Comparison of ENCODE assay signal across 7 cellular contexts in the genomic region with DNA sequence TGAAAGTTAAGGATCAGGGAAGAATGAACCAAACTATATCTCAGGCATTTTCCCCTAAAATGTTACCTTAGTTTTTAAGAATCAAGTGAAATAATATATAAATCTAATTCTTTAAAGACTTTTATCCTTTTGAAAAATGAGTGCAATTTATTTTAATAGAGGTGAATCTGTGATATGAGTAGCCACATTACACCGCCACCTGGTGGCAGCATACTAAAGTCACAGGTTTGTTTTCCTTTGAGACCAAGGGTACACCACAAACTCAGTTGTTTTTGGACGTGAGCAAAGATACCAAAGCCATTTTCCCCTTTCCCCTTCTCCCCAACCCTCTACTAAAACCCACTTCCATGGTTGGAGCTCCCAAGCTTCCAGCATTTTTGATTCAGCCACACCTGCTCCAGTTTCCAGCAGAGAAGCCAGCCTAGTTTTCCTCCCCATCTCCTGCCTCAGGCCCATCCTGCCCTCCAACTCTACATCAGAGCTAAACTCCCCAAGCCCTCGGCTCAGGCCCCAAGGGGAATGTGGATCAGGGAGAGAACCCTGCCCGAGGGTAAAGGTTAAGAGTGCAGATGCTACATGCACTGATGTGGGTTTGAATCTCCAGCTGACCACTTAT. TPM values are rescaled to one million over a fixed set of nuclear protein-coding genes. Genes with fewer than 3 reads are reported as not detected.
A peak's percentile ranks its signal among the peaks of the same experiment; 100 is the strongest.
DNase-seq lines count a peak whose midpoint lies in the region; ATAC-seq, FAIRE-seq and TF ChIP-seq lines count a peak whose summit lies in the region.

No MANE protein-coding gene starts in this region.

- no peak for TF ChIP-seq EP300 in HepG2 (IDR thresholded peaks at IDR 0.05; ENCODE audit: low read depth in 2 of 2, low read length in 2 of 2)
- no peak for TF ChIP-seq EP300 in HepG2 (CRISPR knock-in tag; IDR thresholded peaks at IDR 0.05; ENCODE audit: borderline replicate concordance)

- H3K4me1 Mint-ChIP-seq in central memory CD8-positive, alpha-beta T cell = peaks cover 7% of the 10 kb centered on the region

- H3K36me3 ChIP-seq in HepG2 (replicated peaks in 1 of 2; ENCODE audit: control insufficient read depth in 1 of 2, insufficient read depth in 2 of 2, low read length in 2 of 2) = no peaks in the 10 kb centered on the region

- no peak for TF ChIP-seq RAD21 in HepG2 (CRISPR knock-in tag; IDR thresholded peaks at IDR 0.05)

- intact Hi-C loops in HepG2 (cut with micrococcal nuclease; ENCODE audit: unreplicated experiment) = no loop called here

- peak; percentile 47 for DNase-seq in NCI-H1694 (lab: John Stamatoyannopoulos, UW)
- DNase-seq in activated CD4-positive, CD25-positive, alpha-beta regulatory T cell treated with anti-CD3 and anti-CD28 coated beads, Interleukin-2, amount 50 U/mL, for 16 hours (ENCODE audit: low read depth, low spot score) = peak; percentile 56
- peak; percentile 41 to 50 for DNase-seq in central memory CD8-positive, alpha-beta T cell (ENCODE audit: low spot score in 2 of 2)
- DNase-seq in HepG2 (ENCODE audit: low spot score) = peak; percentile 33
- DNase-seq in stimulated activated CD4-positive, alpha-beta T cell treated with anti-CD3 and anti-CD28 coated beads, TNF-alpha, amount 100 ng/mL, for 48 hours (ENCODE audit: low read depth in 3 of 3) = peak in 2 of 3 donors; percentile 61 to 64

- peaks cover 4% of the 10 kb centered on the region for H3K9me3 Mint-ChIP-seq in central memory CD8-positive, alpha-beta T cell

- H3K4me3 ChIP-seq in HepG2 (replicated peaks in 1 of 3; ENCODE audit: insufficient read depth in 1 of 3, low read depth in 2 of 3, low read length in 3 of 3) = no peak overlapping the region

- CTCF ChIA-PET in HepG2 (lab: Yijun Ruan, JAX; ENCODE audit: low intra/inter-chr PET ratio, low total read pairs) = interaction anchor here (1.0 to 1.2 kb wide), 2 partner anchors 17 to 34 kb away, joined by 4 read pairs; no protein-coding TSS in a partner anchor

- peak; percentile 60 for FAIRE-seq in HepG2 (lab: Jason Lieb, UNC)

- no peaks in the 10 kb centered on the region for H3K79me2 ChIP-seq in HepG2 (ENCODE audit: insufficient read depth, low read length)

- POLR2A ChIA-PET in HepG2 (lab: Yijun Ruan, JAX) = no interaction called here

- 0% methylated on average over 4 of the region's 4 CpGs for WGBS in HepG2 (ENCODE audit: low lambda C conversion rate)

- H3K27ac ChIP-seq in HepG2 (ENCODE audit: extremely low read length, insufficient read depth, low read length) = no peak overlapping the region

- no peaks in the 10 kb centered on the region for H3K27me3 Mint-ChIP-seq in central memory CD8-positive, alpha-beta T cell

- peak; percentile 54 for ATAC-seq in central memory CD8-positive, alpha-beta T cell (replicated peaks; ENCODE audit: extremely low read depth, poor library complexity, severe bottlenecking)
- no peak for ATAC-seq in HepG2
- no peak for ATAC-seq in HG03442 (IDR thresholded peaks at IDR 0.05; ENCODE audit: unreplicated experiment)

- H3K27ac Mint-ChIP-seq in central memory CD8-positive, alpha-beta T cell (ENCODE audit: low read depth) = no peak overlapping the region

- H3K9ac ChIP-seq in HepG2 (ENCODE audit: insufficient read depth, low read depth, low read length) = no peak overlapping the region

- H2AFZ ChIP-seq in HepG2 (ENCODE audit: low read length) = no peak overlapping the region

- H3K9me3 ChIP-seq in HepG2 (ENCODE audit: low read length) = no peaks in the 10 kb centered on the region

- peaks cover 0 to 1% of the 10 kb centered on the region in 2 experiments; a peak in 2 of 5 replicates for H3K27me3 ChIP-seq in HepG2 (ENCODE audit: control insufficient read depth in 1 of 2, insufficient read depth in 2 of 2, low read length in 2 of 2)

- H3K36me3 Mint-ChIP-seq in central memory CD8-positive, alpha-beta T cell (ENCODE audit: insufficient read depth) = no peaks in the 10 kb centered on the region

- no peak overlapping the region for H3K4me2 ChIP-seq in HepG2 (ENCODE audit: low read depth, low read length)

- BruUV-seq in HepG2 (replicated peaks; lab: Mats Ljungman, UMichigan) = no TSS peak

- in situ Hi-C loops in HepG2 (cut with HindIII; ENCODE audit: extremely low pct_ligation_motif_present, low pct_unique_long_range_greater_than_20kb) = loop anchor here (25.0 kb wide), 1 partner anchor 108 kb away; a partner anchor contains a TSS

- TF ChIP-seq CTCF in GM12873 (IDR thresholded peaks at IDR 0.05; ENCODE audit: insufficient read depth, low read depth, low read length, missing control alignments) (peak; percentile 73), HepG2 (CRISPR knock-in tag; IDR thresholded peaks at IDR 0.05) (peak; percentile 73)

- no peak for TF ChIP-seq POLR2A in HepG2 (IDR thresholded peaks at IDR 0.05; ENCODE audit: insufficient read depth in 1 of 2, low read depth in 2 of 2, low read length in 2 of 2)

- H3K4me1 ChIP-seq in HepG2 (ENCODE audit: insufficient read depth, low read length) = peaks cover 15% of the 10 kb centered on the region

- H3K4me3 Mint-ChIP-seq in central memory CD8-positive, alpha-beta T cell = no peak overlapping the region

- no peaks in the 10 kb centered on the region for H4K20me1 ChIP-seq in HepG2 (ENCODE audit: insufficient read depth, low read length)

TF ChIP-seq in HepG2, 621 proteins besides CTCF, POLR2A, EP300 and RAD21 (continues in another document):
- TF ChIP-seq STAG1 (CRISPR knock-in tag; IDR thresholded peaks at IDR 0.05) = peak; percentile 49
- TF ChIP-seq, protein P1, sequence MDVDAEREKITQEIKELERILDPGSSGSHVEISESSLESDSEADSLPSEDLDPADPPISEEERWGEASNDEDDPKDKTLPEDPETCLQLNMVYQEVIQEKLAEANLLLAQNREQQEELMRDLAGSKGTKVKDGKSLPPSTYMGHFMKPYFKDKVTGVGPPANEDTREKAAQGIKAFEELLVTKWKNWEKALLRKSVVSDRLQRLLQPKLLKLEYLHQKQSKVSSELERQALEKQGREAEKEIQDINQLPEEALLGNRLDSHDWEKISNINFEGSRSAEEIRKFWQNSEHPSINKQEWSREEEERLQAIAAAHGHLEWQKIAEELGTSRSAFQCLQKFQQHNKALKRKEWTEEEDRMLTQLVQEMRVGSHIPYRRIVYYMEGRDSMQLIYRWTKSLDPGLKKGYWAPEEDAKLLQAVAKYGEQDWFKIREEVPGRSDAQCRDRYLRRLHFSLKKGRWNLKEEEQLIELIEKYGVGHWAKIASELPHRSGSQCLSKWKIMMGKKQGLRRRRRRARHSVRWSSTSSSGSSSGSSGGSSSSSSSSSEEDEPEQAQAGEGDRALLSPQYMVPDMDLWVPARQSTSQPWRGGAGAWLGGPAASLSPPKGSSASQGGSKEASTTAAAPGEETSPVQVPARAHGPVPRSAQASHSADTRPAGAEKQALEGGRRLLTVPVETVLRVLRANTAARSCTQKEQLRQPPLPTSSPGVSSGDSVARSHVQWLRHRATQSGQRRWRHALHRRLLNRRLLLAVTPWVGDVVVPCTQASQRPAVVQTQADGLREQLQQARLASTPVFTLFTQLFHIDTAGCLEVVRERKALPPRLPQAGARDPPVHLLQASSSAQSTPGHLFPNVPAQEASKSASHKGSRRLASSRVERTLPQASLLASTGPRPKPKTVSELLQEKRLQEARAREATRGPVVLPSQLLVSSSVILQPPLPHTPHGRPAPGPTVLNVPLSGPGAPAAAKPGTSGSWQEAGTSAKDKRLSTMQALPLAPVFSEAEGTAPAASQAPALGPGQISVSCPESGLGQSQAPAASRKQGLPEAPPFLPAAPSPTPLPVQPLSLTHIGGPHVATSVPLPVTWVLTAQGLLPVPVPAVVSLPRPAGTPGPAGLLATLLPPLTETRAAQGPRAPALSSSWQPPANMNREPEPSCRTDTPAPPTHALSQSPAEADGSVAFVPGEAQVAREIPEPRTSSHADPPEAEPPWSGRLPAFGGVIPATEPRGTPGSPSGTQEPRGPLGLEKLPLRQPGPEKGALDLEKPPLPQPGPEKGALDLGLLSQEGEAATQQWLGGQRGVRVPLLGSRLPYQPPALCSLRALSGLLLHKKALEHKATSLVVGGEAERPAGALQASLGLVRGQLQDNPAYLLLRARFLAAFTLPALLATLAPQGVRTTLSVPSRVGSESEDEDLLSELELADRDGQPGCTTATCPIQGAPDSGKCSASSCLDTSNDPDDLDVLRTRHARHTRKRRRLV (CRISPR knock-in tag; IDR thresholded peaks at IDR 0.05) = no peak
- no peak for TF ChIP-seq ZNF672 (CRISPR knock-in tag; IDR thresholded peaks at IDR 0.05)
- TF ChIP-seq ZNF878 (CRISPR knock-in tag; IDR thresholded peaks at IDR 0.05) = no peak
- TF ChIP-seq ZNF598 (CRISPR knock-in tag; IDR thresholded peaks at IDR 0.05; ENCODE audit: borderline replicate concordance) = no peak
- TF ChIP-seq KDM5A (IDR thresholded peaks at IDR 0.05; ENCODE audit: borderline replicate concordance, low read length) = no peak
- TF ChIP-seq SMC3 (IDR thresholded peaks at IDR 0.05; ENCODE audit: low read length) = peak; percentile 63; the same call in 1 of the 2 replicates

RNA-seq across cellular contexts. Expression of a gene that starts 22.9 kb away (rescaled TPM):
- total RNA-seq in HepG2 (2016; rRNA removed; fragmentation: Illumina TruSeq; extraction: Trizol) = 6.3 and 7.2 TPM in 2 replicates
- total RNA-seq in HepG2 (2016; cell fraction: cytosol; rRNA removed; fragmentation: Illumina TruSeq; extraction: Trizol; ENCODE audit: low read depth) = 1.6 and 1.8 TPM in 2 replicates
- 5.6 and 7.1 TPM in 2 replicates for total RNA-seq in HepG2 (2016; cell fraction: insoluble cytoplasmic fraction; rRNA removed; fragmentation: Illumina TruSeq; extraction: Trizol)
- total RNA-seq in HepG2 (2016; cell fraction: membrane; rRNA removed; fragmentation: Illumina TruSeq; extraction: Trizol) = 5.1 and 6.4 TPM in 2 replicates
- 4.2 and 4.7 TPM in 2 replicates for total RNA-seq in HepG2 (2016; cell fraction: nucleus; rRNA removed; fragmentation: Illumina TruSeq; extraction: Trizol)
- 12.1 and 13.7 TPM in 2 replicates for polyA plus RNA-seq in HepG2 (2011; rRNA removed)
- 9.5 and 10.4 TPM in 2 replicates for polyA plus RNA-seq in HepG2 (2011; cell fraction: cytosol; rRNA removed)
- 22.0 and 26.7 TPM in 2 replicates for polyA plus RNA-seq in HepG2 (2011; cell fraction: nucleus; rRNA removed)
- polyA plus RNA-seq in HepG2 (2012) = 7.7 and 7.8 TPM in 2 replicates
- polyA plus RNA-seq in HepG2 (2016; cell fraction: cytosol; fragmentation: Illumina TruSeq; extraction: Trizol; ENCODE audit: low read depth) = 1.6 and 1.8 TPM in 2 replicates
- polyA plus RNA-seq in HepG2 (2016; cell fraction: insoluble cytoplasmic fraction; fragmentation: Illumina TruSeq; extraction: Trizol; ENCODE audit: low read depth) = 7.0 and 8.1 TPM in 2 replicates
- polyA plus RNA-seq in HepG2 (2016; cell fraction: membrane; fragmentation: Illumina TruSeq; extraction: Trizol; ENCODE audit: low read depth) = 4.6 and 4.8 TPM in 2 replicates
- 12.0 and 13.6 TPM in 2 replicates for polyA plus RNA-seq in HepG2 (2016; cell fraction: nucleus; fragmentation: Illumina TruSeq; extraction: Trizol; ENCODE audit: insufficient read depth, low read depth)
- 12.3 and 19.3 TPM in 2 replicates for polyA minus RNA-seq in HepG2 (2011; rRNA and poly(A)+ RNA removed; ENCODE audit: low replicate concordance)
- 6.8 and 10.5 TPM in 2 replicates for polyA minus RNA-seq in HepG2 (2011; cell fraction: cytosol; rRNA and poly(A)+ RNA removed)
- polyA minus RNA-seq in HepG2 (2011; cell fraction: nucleus; rRNA and poly(A)+ RNA removed) = 6.1 and 6.2 TPM in 2 replicates
